ENCODE assay signal across 21 cellular contexts in genomic region chr10:130792096-130792845, GRCh38.
DNase-seq lines count a peak whose midpoint lies in the region; ATAC-seq, FAIRE-seq and TF ChIP-seq lines count a peak whose summit lies in the region.
"Had no signal": no experiment of that assay in that cellular context is flagged by ENCODE, and none has a peak within 500 bp of the region (broad histone marks: within the 10 kb centered on the region; RNA-seq: fewer than 3 reads in every experiment).

No MANE protein-coding gene starts in this region.

- peaks cover 67% of the 10 kb centered on the region for H3K9me3 ChIP-seq in IMR-90 (ENCODE audit: control insufficient read depth, insufficient read depth, low read length)
- peaks cover 0 to 22% of the 10 kb centered on the region in 2 donors for H3K9me3 ChIP-seq in neuronal stem cell (replicated peaks in 1 of 2; ENCODE audit: control insufficient read depth in 2 of 2, insufficient read depth in 1 of 2, low read depth in 1 of 2, low read length in 2 of 2)
- H3K9me3 ChIP-seq: Caco-2 had no signal

- no peak for TF ChIP-seq POLR2A in IMR-90 (IDR thresholded peaks at IDR 0.05; ENCODE audit: low read depth, low read length)

- DNase-seq in NCI-H82 (lab: John Stamatoyannopoulos, UW) (peak; percentile 35), NCI-H82 treated with DMSO at 0.1 percent for 48 hours (lab: John Stamatoyannopoulos, UW; ENCODE audit: unreplicated experiment) (no peak), IMR-90 (no peak), neuronal stem cell (ENCODE audit: low spot score) (no peak), frontal cortex (ENCODE audit: low spot score in 2 of 2) (no peak), GDM1 (lab: John Stamatoyannopoulos, UW) (no peak)
- DNase-seq: AML-193; Caco-2; Calu3; CD4-positive, alpha-beta T cell; CD8-positive, alpha-beta T cell; DMS79 treated with DMSO at 0.1 percent for 48 hours had no signal

- no peak overlapping the region for H4K5ac ChIP-seq in IMR-90 (ENCODE audit: low read depth, low read length)

- H3K14ac ChIP-seq in IMR-90 (replicated peaks; ENCODE audit: low read depth, low read length) (no peak overlapping the region), neuronal stem cell (ENCODE audit: low read length) (no peak overlapping the region)

- H3K23ac ChIP-seq in IMR-90 (ENCODE audit: low read depth, low read length) (no peak overlapping the region), neuronal stem cell (ENCODE audit: low read depth, low read length, poor library complexity) (peak overlapping the region; percentile 39)

- no peak overlapping the region for H2BK120ac ChIP-seq in IMR-90 (ENCODE audit: low read depth, low read length)
- no peak overlapping the region for H2BK120ac ChIP-seq in neuronal stem cell (ENCODE audit: low read depth, low read length)

- H2BK20ac ChIP-seq in IMR-90 (ENCODE audit: low read depth, low read length): no peak overlapping the region

- POLR2A ChIA-PET in IMR-90 (lab: Charles Lee; ENCODE audit: unreplicated experiment): no interaction called here

- H3K36me3 ChIP-seq in IMR-90 (ENCODE audit: control insufficient read depth, insufficient read depth, low read length): no peaks in the 10 kb centered on the region
- peaks cover 0 to 3% of the 10 kb centered on the region in 2 donors for H3K36me3 ChIP-seq in neuronal stem cell (replicated peaks in 1 of 2; ENCODE audit: control insufficient read depth in 2 of 2, insufficient read depth in 2 of 2, low read length in 2 of 2)
- H3K36me3 ChIP-seq: BLaER1 treated with 17β-estradiol and CSF1 and Interleukin-3, amounts not matched to agents 10 nM and 100 nM had no signal

- H3K4ac ChIP-seq in IMR-90 (ENCODE audit: low read depth, low read length) (no peak overlapping the region), neuronal stem cell (ENCODE audit: low read length) (no peak overlapping the region)

- no peaks in the 10 kb centered on the region for H3K79me1 ChIP-seq in IMR-90 (ENCODE audit: low read depth in 1 of 2, low read length in 2 of 2)
- H3K79me1 ChIP-seq in neuronal stem cell (ENCODE audit: low read depth, low read length): peaks cover 4% of the 10 kb centered on the region

- H3K27me3 ChIP-seq in IMR-90 (ENCODE audit: control insufficient read depth, insufficient read depth, low read length) (no peaks in the 10 kb centered on the region), neuronal stem cell (ENCODE audit: control insufficient read depth in 3 of 3, insufficient read depth in 3 of 3, low read depth in 1 of 3, low read length in 3 of 3) (peaks cover 0 to 2% (median 0%) of the 10 kb centered on the region in 3 experiments)
- H3K27me3 ChIP-seq: BLaER1 treated with 17β-estradiol and CSF1 and Interleukin-3, amounts not matched to agents 10 nM and 100 nM had no signal

- TF ChIP-seq CTCF in IMR-90 (conservative IDR thresholded peaks at IDR 0.05; ENCODE audit: low read depth, low read length): no peak

- ATAC-seq in IMR-90 (ENCODE audit: low read depth): no peak
- ATAC-seq: A549; CD8-positive, alpha-beta T cell; GM12878 had no signal

- dilution Hi-C loops in IMR-90 (cut with HindIII; ENCODE audit: low sequenced_read_pairs, unreplicated experiment): no loop called here

- H2BK15ac ChIP-seq in IMR-90 (ENCODE audit: low read depth, low read length) (no peak overlapping the region), neuronal stem cell (ENCODE audit: low read length) (no peak overlapping the region)

- H3K18ac ChIP-seq in IMR-90 (ENCODE audit: low read depth, low read length) (no peak overlapping the region), neuronal stem cell (ENCODE audit: low read length) (no peak overlapping the region)

- no peaks in the 10 kb centered on the region for H4K20me1 ChIP-seq in IMR-90 (ENCODE audit: insufficient read depth, low read length)
- H4K20me1 ChIP-seq: BLaER1 treated with 17β-estradiol and CSF1 and Interleukin-3, amounts not matched to agents 10 nM and 100 nM had no signal

- BruUV-seq in IMR-90 (replicated peaks; lab: Mats Ljungman, UMichigan): no TSS peak

- H4K8ac ChIP-seq in IMR-90 (ENCODE audit: low read depth in 2 of 2, low read length in 2 of 2) (no peak overlapping the region), neuronal stem cell (ENCODE audit: low read depth, low read length) (no peak overlapping the region)

- H4K91ac ChIP-seq in IMR-90 (ENCODE audit: insufficient read depth, low read depth, low read length): no peak overlapping the region
- H4K91ac ChIP-seq in neuronal stem cell (ENCODE audit: low read depth, low read length, poor library complexity): no peak overlapping the region

- H3K56ac ChIP-seq in IMR-90 (ENCODE audit: extremely low read depth, insufficient read depth, low read length): no peak overlapping the region

- H3K4me2 ChIP-seq in IMR-90 (ENCODE audit: low read depth, low read length) (no peak overlapping the region), neuronal stem cell (ENCODE audit: insufficient read depth, low read length, poor library complexity, severe bottlenecking) (no peak overlapping the region)
- H3K4me2 ChIP-seq: A549; BLaER1 treated with 17β-estradiol and CSF1 and Interleukin-3, amounts not matched to agents 10 nM and 100 nM had no signal

- no peak overlapping the region for H2BK12ac ChIP-seq in neuronal stem cell (ENCODE audit: low read length)

- H2BK5ac ChIP-seq in IMR-90 (ENCODE audit: low read depth, low read length, poor library complexity, severe bottlenecking): no peak overlapping the region
- H2BK5ac ChIP-seq in neuronal stem cell (ENCODE audit: low read length): peak overlapping the region; percentile 79

- H3K27ac ChIP-seq in IMR-90 (ENCODE audit: insufficient read depth, low read length) (no peak overlapping the region), neuronal stem cell (replicated peaks; ENCODE audit: low read length) (no peak overlapping the region)
- H3K27ac ChIP-seq: 22Rv1; A549; BLaER1 treated with 17β-estradiol and CSF1 and Interleukin-3, amounts not matched to agents 10 nM and 100 nM; C4-2B had no signal

- no peak for TF ChIP-seq RAD21 in IMR-90 (IDR thresholded peaks at IDR 0.05; ENCODE audit: low read length)

- no peak overlapping the region for H2AK5ac ChIP-seq in IMR-90 (ENCODE audit: low read depth, low read length)
- no peak overlapping the region for H2AK5ac ChIP-seq in neuronal stem cell (ENCODE audit: low read depth, low read length)

- CTCF ChIA-PET in IMR-90 (lab: Yijun Ruan, JAX): no interaction called here

- in situ Hi-C loops in IMR-90 (cut with MboI; ENCODE audit: low sequenced_read_pairs): no loop called here

- H2AFZ ChIP-seq in IMR-90 (replicated peaks; ENCODE audit: low read length, poor library complexity) (peak overlapping the region; percentile 11), neuronal stem cell (ENCODE audit: low read length) (no peak overlapping the region)

- 77% methylated on average over 6 of the region's 15 CpGs; no CpG with 5 or more reads in 1 of the 2 experiments for WGBS in IMR-90 (ENCODE audit: extremely low coverage in 2 of 2, insufficient read length in 1 of 2), 2 experiments
- WGBS in neuronal stem cell (ENCODE audit: extremely low coverage in 2 of 2, insufficient read length in 2 of 2, insufficient replicate concordance in 1 of 2), 2 donors: no CpG with 5 or more reads among the region's 15 CpGs

- FAIRE-seq in frontal cortex (lab: Jason Lieb, UNC): no peak
- FAIRE-seq: A549, D721Med, G401.6, GM12878, GM12892, GM18507 had no signal

- no peak overlapping the region for H3K4me3 ChIP-seq in IMR-90 (ENCODE audit: insufficient read depth, low read depth, low read length)
- peak overlapping the region in 1 of 2 donors; percentile 35 for H3K4me3 ChIP-seq in neuronal stem cell (ENCODE audit: low read length in 2 of 2)
- H3K4me3 ChIP-seq: A549; BLaER1 treated with 17β-estradiol and CSF1 and Interleukin-3, amounts not matched to agents 10 nM and 100 nM; GM12878 had no signal

- no peak overlapping the region for H3K9ac ChIP-seq in IMR-90 (ENCODE audit: low read depth, low read length)
- H3K9ac ChIP-seq in neuronal stem cell (ENCODE audit: low read depth, low read length, poor library complexity): no peak overlapping the region
- H3K9ac ChIP-seq: BLaER1 treated with 17β-estradiol and CSF1 and Interleukin-3, amounts not matched to agents 10 nM and 100 nM had no signal

- intact Hi-C loops in IMR-90 (cut with micrococcal nuclease): no loop called here

- H2AK9ac ChIP-seq in IMR-90 (replicated peaks; ENCODE audit: low read depth, low read length, poor library complexity): no peak overlapping the region

- H3K9me1 ChIP-seq in IMR-90 (ENCODE audit: insufficient read depth, low read length): no peaks in the 10 kb centered on the region

- H3K4me1 ChIP-seq in IMR-90 (ENCODE audit: control insufficient read depth, insufficient read depth, low read length) (no peaks in the 10 kb centered on the region), neuronal stem cell (ENCODE audit: control insufficient read depth in 2 of 2, insufficient read depth in 1 of 2, low read depth in 1 of 2, low read length in 2 of 2) (peaks cover 0 to 5% of the 10 kb centered on the region in 2 donors)
- H3K4me1 ChIP-seq: A549, Caco-2 had no signal

TF ChIP-seq in IMR-90, 13 proteins besides CTCF, POLR2A, EP300 and RAD21 (continues in another document):
- TF ChIP-seq ELK1 (IDR thresholded peaks at IDR 0.05; ENCODE audit: borderline replicate concordance, low read depth, low read length) (no peak), SMC3 (IDR thresholded peaks at IDR 0.05; ENCODE audit: low read depth, low read length) (no peak), MAZ (IDR thresholded peaks at IDR 0.05; ENCODE audit: borderline replicate concordance, low read depth, low read length) (no peak), CEBPB (IDR thresholded peaks at IDR 0.05; ENCODE audit: low read depth, low read length) (no peak), MXI1 (IDR thresholded peaks at IDR 0.05; ENCODE audit: borderline replicate concordance, low read depth, low read length) (no peak), CHD1 (IDR thresholded peaks at IDR 0.05; ENCODE audit: low read depth, low read length) (no peak), BHLHE40 (IDR thresholded peaks at IDR 0.05; ENCODE audit: low read depth, low read length) (no peak), USF2 (IDR thresholded peaks at IDR 0.05; ENCODE audit: low read depth, low read length) (no peak)
